9 cellular contexts compared by ENCODE assay signal in the genomic region with DNA sequence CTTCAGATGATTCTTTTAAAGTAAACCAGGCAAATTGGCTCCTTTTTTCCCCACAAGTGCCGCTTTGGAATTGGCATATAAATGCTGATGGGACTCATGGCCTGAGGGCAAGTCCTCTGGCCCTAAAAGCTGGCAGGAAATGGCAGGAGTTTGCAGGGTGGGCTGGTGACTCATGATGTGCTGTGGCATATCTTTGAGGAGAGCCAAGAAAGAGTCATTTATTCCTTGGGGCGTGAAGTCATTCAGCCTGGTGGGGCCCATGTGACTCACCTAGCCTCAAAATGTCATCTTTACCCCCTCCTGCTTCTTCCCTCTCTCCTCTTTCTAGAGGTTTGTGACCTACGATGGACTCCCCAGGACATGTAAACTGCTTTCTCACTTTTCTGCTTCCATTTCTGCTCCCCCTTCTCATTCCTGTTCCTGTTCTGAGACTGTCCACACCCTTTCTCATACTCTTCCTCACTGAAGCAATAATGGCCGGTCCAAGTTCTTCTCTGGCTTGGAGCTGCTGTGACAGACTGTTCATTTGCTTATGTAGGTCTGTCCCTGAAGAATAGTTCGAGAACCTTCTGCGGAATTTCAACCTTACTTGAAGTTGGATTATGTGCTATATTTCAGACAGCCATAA.
DNase-seq lines count a peak whose midpoint lies in the region; ATAC-seq and TF ChIP-seq lines count a peak whose summit lies in the region.
"Had no signal": no experiment of that assay in that cellular context is flagged by ENCODE, and none has a peak within 500 bp of the region (broad histone marks: within the 10 kb centered on the region; RNA-seq: fewer than 3 reads in every experiment).

No MANE protein-coding gene starts in this region.

- CTCF ChIA-PET in AG04449 (lab: Yijun Ruan, JAX): interaction anchor here (1.1 kb wide), 1 partner anchor 12 kb away, joined by 3 read pairs; no protein-coding TSS in a partner anchor
- CTCF ChIA-PET in activated B cell treated with CpG ODN at 0.5 μM for 24 hours (lab: Charles Lee): no interaction called here

- H3K36me3 Mint-ChIP-seq in activated B cell treated with CpG ODN at 0.5 μM for 24 hours (ENCODE audit: low read depth): no peaks in the 10 kb centered on the region

- H3K4me3 ChIP-seq in AG04449 (ENCODE audit: low read depth, low read length): no peak overlapping the region

- peaks cover 7% of the 10 kb centered on the region for H3K9me3 Mint-ChIP-seq in activated B cell treated with CpG ODN at 0.5 μM for 24 hours

- POLR2A ChIA-PET in AG04449 (lab: Yijun Ruan, JAX) (interaction anchor here (0.6 kb wide), 1 partner anchor 12 kb away, joined by 3 read pairs; no protein-coding TSS in a partner anchor), activated B cell treated with CpG ODN at 0.5 μM for 24 hours (lab: Charles Lee) (no interaction called here)

- H3K4me3 Mint-ChIP-seq in activated B cell treated with CpG ODN at 0.5 μM for 24 hours: no peak overlapping the region

- no peak for TF ChIP-seq CTCF in AG04449 (IDR thresholded peaks at IDR 0.05; ENCODE audit: insufficient read depth, low read length, missing control alignments)
- TF ChIP-seq CTCF in activated B cell treated with CpG ODN at 0.5 μM for 24 hours (IDR thresholded peaks at IDR 0.05): no peak
- no peak for TF ChIP-seq CTCF in GM13977 (IDR thresholded peaks at IDR 0.05; ENCODE audit: extremely low read depth, insufficient read depth, missing control alignments)

- DNase-seq in AG04449 (ENCODE audit: low read depth, low spot score): peak; percentile 46
- peak; percentile 64 for DNase-seq in HK-2 (ENCODE audit: unreplicated experiment)
- no peak for DNase-seq in activated B cell treated with CpG ODN at 0.5 μM for 24 hours
- peak; percentile 65 for DNase-seq in iPS-NIHi7 (ENCODE audit: extremely low spot score)
- no peak for DNase-seq in COLO668 (lab: John Stamatoyannopoulos, UW; ENCODE audit: unreplicated experiment)
- no peak for DNase-seq in GM13977 (ENCODE audit: low spot score)
- DNase-seq: NCI-H1436 treated with DMSO at 0.1 percent for 48 hours had no signal

- intact Hi-C loops in activated B cell treated with CpG ODN at 0.5 μM for 24 hours (cut with micrococcal nuclease): no loop called here

- peaks cover 12% of the 10 kb centered on the region for H3K27me3 Mint-ChIP-seq in activated B cell treated with CpG ODN at 0.5 μM for 24 hours

- ATAC-seq in activated B cell treated with CpG ODN at 0.5 μM for 24 hours (ENCODE audit: low read depth) (peak; percentile 75), HG03135 (IDR thresholded peaks at IDR 0.05; ENCODE audit: unreplicated experiment) (no peak), GM18868 (IDR thresholded peaks at IDR 0.05; ENCODE audit: unreplicated experiment) (no peak)

- H3K4me1 Mint-ChIP-seq in activated B cell treated with CpG ODN at 0.5 μM for 24 hours: no peaks in the 10 kb centered on the region

- no peak overlapping the region for H3K27ac Mint-ChIP-seq in activated B cell treated with CpG ODN at 0.5 μM for 24 hours

- in situ Hi-C loops in GM13977 (cut with MboI; ENCODE audit: low pct_unique_long_range_greater_than_20kb, low sequenced_read_pairs, unreplicated experiment): no loop called here

Comparison
In these comparisons a context has a peak if more than half of its experiments do, and no peak if none do; other contexts are left out.
1. DNase-seq: peak in AG04449 (single experiment), HK-2 (single experiment) and iPS-NIHi7 (single experiment); none in activated B cell treated with CpG ODN at 0.5 μM for 24 hours (single experiment), COLO668 (single experiment) and GM13977 (single experiment).